In genomic region chr5:154461531-154461930, GRCh38 we compare ENCODE assay signal across 15 cellular contexts. TPM values are rescaled to one million over a fixed set of nuclear protein-coding genes. Genes with fewer than 3 reads are reported as not detected.
DNase-seq lines count a peak whose midpoint lies in the region; ATAC-seq, FAIRE-seq and TF ChIP-seq lines count a peak whose summit lies in the region.
"Had no signal": no experiment of that assay in that cellular context is flagged by ENCODE, and none has a peak within 500 bp of the region (broad histone marks: within the 10 kb centered on the region; RNA-seq: fewer than 3 reads in every experiment).

No MANE protein-coding gene starts in this region.

- in situ Hi-C loops in transverse colon (cut with MboI; ENCODE audit: low pct_ligation_motif_present in 1 of 4, low pct_unique_long_range_greater_than_20kb in 1 of 4, low sequenced_read_pairs in 3 of 4), result loop anchor here in 3 of 4 donors (10.0 to 25.0 kb wide), 2 partner anchors 143 to 351 kb away; no protein-coding TSS in a partner anchor

- H4K20me1 ChIP-seq in astrocyte (ENCODE audit: insufficient read depth, low read length) (no peaks in the 10 kb centered on the region), keratinocyte (ENCODE audit: control insufficient read depth, extremely low read depth, insufficient read depth, low read length) (no peaks in the 10 kb centered on the region)

- H3K36me3 ChIP-seq in BE2C, result peaks cover 14% of the 10 kb centered on the region
- peaks cover 4% of the 10 kb centered on the region for H3K36me3 ChIP-seq in astrocyte (ENCODE audit: insufficient read depth, low read length)
- peaks cover 1 to 2% of the 10 kb centered on the region in 2 experiments for H3K36me3 ChIP-seq in keratinocyte (ENCODE audit: control insufficient read depth in 2 of 2, extremely low read depth in 1 of 2, insufficient read depth in 2 of 2, low read length in 2 of 2)
- peaks cover 0 to 12% (median 3%) of the 10 kb centered on the region in 4 donors for H3K36me3 ChIP-seq in transverse colon

- H3K79me2 ChIP-seq in astrocyte (ENCODE audit: insufficient read depth, low read length) (no peaks in the 10 kb centered on the region), keratinocyte (ENCODE audit: control insufficient read depth, insufficient read depth, low read length) (no peaks in the 10 kb centered on the region)

- no peak overlapping the region for H3K27ac ChIP-seq in astrocyte (ENCODE audit: low read depth, low read length)
- H3K27ac ChIP-seq in keratinocyte (ENCODE audit: control insufficient read depth, insufficient read depth, low read length), result no peak overlapping the region
- no peak overlapping the region for H3K27ac ChIP-seq in transverse colon
- H3K27ac ChIP-seq: right lobe of liver, RWPE1, thyroid gland had no signal

- intact Hi-C loops in transverse colon (cut with DNase I; ENCODE audit: low total_unique reads), result no loop called here

- no peak for TF ChIP-seq POLR2A in transverse colon (IDR thresholded peaks at IDR 0.05)

- H3K9me3 ChIP-seq in BE2C (no peaks in the 10 kb centered on the region), astrocyte (ENCODE audit: insufficient read depth, low read depth, low read length) (no peaks in the 10 kb centered on the region), keratinocyte (ENCODE audit: control insufficient read depth, low read depth, low read length) (no peaks in the 10 kb centered on the region), transverse colon (no peaks in the 10 kb centered on the region)
- H3K9me3 ChIP-seq: right lobe of liver, thyroid gland had no signal

- H3K9me1 ChIP-seq in keratinocyte (ENCODE audit: control insufficient read depth, extremely low read depth, insufficient read depth, low read length), result no peaks in the 10 kb centered on the region

- TF ChIP-seq CTCF in BE2C (IDR thresholded peaks at IDR 0.05; ENCODE audit: low read depth, low read length) (peak; percentile 65), astrocyte (IDR thresholded peaks at IDR 0.05; ENCODE audit: insufficient read depth, low read depth, low read length) (peak; percentile 32), keratinocyte (optimal IDR thresholded peaks at IDR 0.05 in 1 of 3, IDR thresholded peaks at IDR 0.05 in 1 of 3, conservative IDR thresholded peaks at IDR 0.05 in 1 of 3; ENCODE audit: extremely low read depth in 1 of 3, insufficient read depth in 2 of 3, low read length in 3 of 3) (peak in 2 of 3 experiments; percentile 4 to 14), transverse colon (IDR thresholded peaks at IDR 0.05) (no peak)

- H3K4me3 Mint-ChIP-seq in astrocyte (ENCODE audit: unreplicated experiment), result no peak overlapping the region
- H3K4me3 Mint-ChIP-seq: mesothelial cell of epicardium had no signal

- H3K27me3 ChIP-seq in BE2C (no peaks in the 10 kb centered on the region), astrocyte (ENCODE audit: insufficient read depth, low read length) (peaks cover 6% of the 10 kb centered on the region), keratinocyte (ENCODE audit: control insufficient read depth, extremely low read depth, insufficient read depth, low read length) (no peaks in the 10 kb centered on the region), transverse colon (no peaks in the 10 kb centered on the region)
- H3K27me3 ChIP-seq: right lobe of liver, thyroid gland had no signal

- dilution Hi-C loops in keratinocyte (cut with MboI; ENCODE audit: extremely low pct_ligation_motif_present, low sequenced_read_pairs), result no loop called here

- H3K4me1 ChIP-seq in BE2C (peaks cover 19% of the 10 kb centered on the region), astrocyte (ENCODE audit: insufficient read depth, low read length) (no peaks in the 10 kb centered on the region), keratinocyte (ENCODE audit: control insufficient read depth, extremely low read depth, insufficient read depth, low read length) (no peaks in the 10 kb centered on the region), transverse colon (peaks cover 0 to 4% (median 0%) of the 10 kb centered on the region in 4 donors)
- H3K4me1 ChIP-seq: thyroid gland had no signal

- no peak for ATAC-seq in GM21381 (IDR thresholded peaks at IDR 0.05; ENCODE audit: unreplicated experiment)
- no peak for ATAC-seq in GM18909 (IDR thresholded peaks at IDR 0.05; ENCODE audit: poor library complexity, unreplicated experiment)

- FAIRE-seq in astrocyte (lab: Jason Lieb, UNC), result no peak
- FAIRE-seq in keratinocyte (lab: Jason Lieb, UNC), result no peak

- H3K9ac ChIP-seq in astrocyte (ENCODE audit: low read length), result no peak overlapping the region
- no peak overlapping the region for H3K9ac ChIP-seq in keratinocyte (ENCODE audit: control insufficient read depth, extremely low read depth, insufficient read depth, low read length)

- no peaks in the 10 kb centered on the region for H3K9me3 Mint-ChIP-seq in astrocyte (ENCODE audit: unreplicated experiment)
- H3K9me3 Mint-ChIP-seq: mesothelial cell of epicardium had no signal

- H3K27me3 Mint-ChIP-seq in astrocyte (ENCODE audit: low read depth, unreplicated experiment), result peaks cover 16% of the 10 kb centered on the region

- no peak for TF ChIP-seq EP300 in transverse colon (IDR thresholded peaks at IDR 0.05; ENCODE audit: low read depth)

- H3K4me3 ChIP-seq in BE2C (ENCODE audit: low read depth, low read length) (no peak overlapping the region), astrocyte (ENCODE audit: insufficient read depth, low read depth, low read length) (no peak overlapping the region), keratinocyte (ENCODE audit: control insufficient read depth in 2 of 3, extremely low read depth in 1 of 3, insufficient read depth in 2 of 3, low read depth in 1 of 3, low read length in 3 of 3) (no peak overlapping the region), transverse colon (no peak overlapping the region)
- H3K4me3 ChIP-seq: right lobe of liver, thyroid gland had no signal

- H3K4me2 ChIP-seq in astrocyte (ENCODE audit: low read length) (no peak overlapping the region), keratinocyte (ENCODE audit: control insufficient read depth, extremely low read depth, insufficient read depth, low read depth, low read length) (no peak overlapping the region)

- H3K4me1 Mint-ChIP-seq in astrocyte (ENCODE audit: low read depth, unreplicated experiment), result no peaks in the 10 kb centered on the region

- no peak overlapping the region for H3K27ac Mint-ChIP-seq in astrocyte (ENCODE audit: unreplicated experiment)
- H3K27ac Mint-ChIP-seq: mesothelial cell of epicardium had no signal

- H2AFZ ChIP-seq in astrocyte (ENCODE audit: low read depth, low read length), result no peak overlapping the region
- no peak overlapping the region for H2AFZ ChIP-seq in keratinocyte (ENCODE audit: control insufficient read depth, low read length)

- DNase-seq in BE2C (peak; percentile 81), LHCN-M2 (ENCODE audit: low read depth) (peak; percentile 49), astrocyte (ENCODE audit: low read depth) (no peak), keratinocyte (ENCODE audit: low read depth, low spot score) (no peak), ureter (ENCODE audit: low spot score) (no peak), transverse colon (no peak)
- DNase-seq: activated CD4-positive, CD25-positive, alpha-beta regulatory T cell treated with anti-CD3 and anti-CD28 coated beads, Interleukin-2, amount 50 U/mL, for 72 hours; activated gamma-delta T cell; NCI-H2029 treated with DMSO at 0.1 percent for 48 hours; right lobe of liver; thyroid gland had no signal

- peaks cover 9% of the 10 kb centered on the region for H3K36me3 Mint-ChIP-seq in astrocyte (ENCODE audit: low read depth, unreplicated experiment)

- WGBS in transverse colon (ENCODE audit: low coverage in 1 of 2), 2 donors, result 76% methylated on average over 6 of the region's 6 CpGs; no CpG with 5 or more reads in 1 of the 2 donors

RNA-seq across cellular contexts. Expression of gene SAP30L, which starts 15.7 kb away (rescaled TPM):
- 27.3 TPM for polyA plus RNA-seq in BE2C (2012; ENCODE audit: insufficient read depth, insufficient read length, low read depth)
- 17.3 and 19.3 TPM in 2 replicates for total RNA-seq in LHCN-M2 (2014; rRNA removed)
- polyA plus RNA-seq in LHCN-M2 (2012), result 29.8 TPM
- total RNA-seq in astrocyte, result 24.6 and 26.3 TPM in 2 replicates
- 19.8 to 42.1 TPM (median 29.1 TPM) in 3 replicates for polyA plus RNA-seq in keratinocyte
- polyA plus RNA-seq in keratinocyte (2011; ENCODE audit: low read depth), result 55.9 TPM
- 24.2 and 44.2 TPM in 2 replicates for polyA plus RNA-seq in keratinocyte (2011; cell fraction: cytosol; rRNA removed)
- 29.2 and 37.2 TPM in 2 replicates for polyA plus RNA-seq in keratinocyte (2011; cell fraction: nucleus; rRNA removed)
- 27.9 and 30.3 TPM in 2 replicates for polyA plus RNA-seq in keratinocyte (2012; ENCODE audit: low replicate concordance)
- polyA minus RNA-seq in keratinocyte, result 5.7 to 13.0 TPM (median 11.3 TPM) in 3 replicates
- 13.6 TPM for polyA minus RNA-seq in keratinocyte (2011; cell fraction: cytosol; rRNA and poly(A)+ RNA removed)
- polyA minus RNA-seq in keratinocyte (2011; cell fraction: nucleus; rRNA and poly(A)+ RNA removed), result 5.3 and 8.4 TPM in 2 replicates
- total RNA-seq in ureter, result 34.6 TPM
- 10 to 100 TPM; 26.3 to 47.1 (median 33.1) TPM for total RNA-seq in transverse colon

RNA-seq across cellular contexts. Expression of gene HAND1, which starts 16.5 kb away (rescaled TPM):
- polyA plus RNA-seq in BE2C (2012; ENCODE audit: insufficient read depth, insufficient read length, low read depth), result 289 TPM
- total RNA-seq in LHCN-M2 (2014; rRNA removed), result not detected in 2 replicates
- not detected for polyA plus RNA-seq in LHCN-M2 (2012)
- not detected in 2 replicates for total RNA-seq in astrocyte
- not detected in 3 replicates for polyA plus RNA-seq in keratinocyte
- not detected for polyA plus RNA-seq in keratinocyte (2011; ENCODE audit: low read depth)
- polyA plus RNA-seq in keratinocyte (2011; cell fraction: cytosol; rRNA removed), result not detected in 2 replicates
- polyA plus RNA-seq in keratinocyte (2011; cell fraction: nucleus; rRNA removed), result not detected in 2 replicates
- not detected in 2 replicates for polyA plus RNA-seq in keratinocyte (2012; ENCODE audit: low replicate concordance)
- not detected in 3 replicates for polyA minus RNA-seq in keratinocyte
- not detected for polyA minus RNA-seq in keratinocyte (2011; cell fraction: cytosol; rRNA and poly(A)+ RNA removed)
- not detected in 2 replicates for polyA minus RNA-seq in keratinocyte (2011; cell fraction: nucleus; rRNA and poly(A)+ RNA removed)
- not detected for total RNA-seq in ureter
- 1 to 10 TPM; 6.7 to 8.0 (median 7.4) TPM for total RNA-seq in transverse colon
- total RNA-seq: right lobe of liver, thyroid gland had no signal

Comparison
In these comparisons a context has a peak if more than half of its experiments do, and no peak if none do; other contexts are left out.
1. DNase-seq: peak in BE2C (single experiment) and LHCN-M2 (single experiment); none in astrocyte (single experiment), keratinocyte (single experiment), ureter (single experiment) and transverse colon (single experiment).
2. CTCF ChIP-seq: peak in BE2C (single experiment), astrocyte (single experiment) and keratinocyte (2 of 3); none in transverse colon (0 of 5).